In the genomic region with DNA sequence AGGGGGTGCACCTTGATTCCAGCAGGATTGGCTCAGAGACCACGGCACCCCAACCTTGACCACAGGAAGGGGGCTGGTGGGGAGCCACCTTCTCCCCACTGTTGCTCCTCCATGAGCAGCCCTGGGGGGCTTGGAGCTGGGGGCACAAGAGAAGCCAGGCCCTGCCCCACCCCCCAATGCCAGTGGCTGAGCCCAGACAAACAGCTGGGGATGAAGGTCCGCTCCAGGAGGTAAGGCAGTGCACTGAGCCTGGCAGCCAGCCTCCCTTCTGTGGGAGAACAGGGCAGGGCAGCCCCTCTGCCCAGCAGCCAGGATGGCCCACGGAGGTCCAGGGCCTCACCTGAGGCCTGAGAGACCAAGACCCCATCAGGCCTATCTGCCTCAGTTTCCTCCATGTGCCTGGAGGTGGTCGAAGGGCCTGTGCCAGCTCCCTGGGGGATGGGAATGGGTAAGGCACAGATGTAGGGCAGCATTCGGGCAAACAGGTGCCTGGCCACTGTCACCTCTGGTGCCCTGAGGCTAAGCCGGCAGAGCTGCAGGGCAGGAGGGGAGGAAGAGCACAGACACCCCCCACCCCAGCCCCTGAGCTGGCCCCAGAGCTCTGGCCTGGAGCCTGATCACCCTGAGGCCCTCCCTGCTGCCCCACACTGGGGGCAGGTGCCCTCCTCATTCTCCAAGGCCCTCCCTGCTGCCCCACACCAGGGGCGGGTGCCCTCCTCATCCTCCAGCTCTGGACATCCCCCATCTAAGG, we compare ENCODE assay signal across 1 cellular context.
TF ChIP-seq lines count a peak whose summit lies in the region.

No MANE protein-coding gene starts in this region.

TF ChIP-seq in HepG2, 621 proteins besides CTCF, POLR2A, EP300 and RAD21 (continued from another document and continues in another):
- TF ChIP-seq, protein P1, sequence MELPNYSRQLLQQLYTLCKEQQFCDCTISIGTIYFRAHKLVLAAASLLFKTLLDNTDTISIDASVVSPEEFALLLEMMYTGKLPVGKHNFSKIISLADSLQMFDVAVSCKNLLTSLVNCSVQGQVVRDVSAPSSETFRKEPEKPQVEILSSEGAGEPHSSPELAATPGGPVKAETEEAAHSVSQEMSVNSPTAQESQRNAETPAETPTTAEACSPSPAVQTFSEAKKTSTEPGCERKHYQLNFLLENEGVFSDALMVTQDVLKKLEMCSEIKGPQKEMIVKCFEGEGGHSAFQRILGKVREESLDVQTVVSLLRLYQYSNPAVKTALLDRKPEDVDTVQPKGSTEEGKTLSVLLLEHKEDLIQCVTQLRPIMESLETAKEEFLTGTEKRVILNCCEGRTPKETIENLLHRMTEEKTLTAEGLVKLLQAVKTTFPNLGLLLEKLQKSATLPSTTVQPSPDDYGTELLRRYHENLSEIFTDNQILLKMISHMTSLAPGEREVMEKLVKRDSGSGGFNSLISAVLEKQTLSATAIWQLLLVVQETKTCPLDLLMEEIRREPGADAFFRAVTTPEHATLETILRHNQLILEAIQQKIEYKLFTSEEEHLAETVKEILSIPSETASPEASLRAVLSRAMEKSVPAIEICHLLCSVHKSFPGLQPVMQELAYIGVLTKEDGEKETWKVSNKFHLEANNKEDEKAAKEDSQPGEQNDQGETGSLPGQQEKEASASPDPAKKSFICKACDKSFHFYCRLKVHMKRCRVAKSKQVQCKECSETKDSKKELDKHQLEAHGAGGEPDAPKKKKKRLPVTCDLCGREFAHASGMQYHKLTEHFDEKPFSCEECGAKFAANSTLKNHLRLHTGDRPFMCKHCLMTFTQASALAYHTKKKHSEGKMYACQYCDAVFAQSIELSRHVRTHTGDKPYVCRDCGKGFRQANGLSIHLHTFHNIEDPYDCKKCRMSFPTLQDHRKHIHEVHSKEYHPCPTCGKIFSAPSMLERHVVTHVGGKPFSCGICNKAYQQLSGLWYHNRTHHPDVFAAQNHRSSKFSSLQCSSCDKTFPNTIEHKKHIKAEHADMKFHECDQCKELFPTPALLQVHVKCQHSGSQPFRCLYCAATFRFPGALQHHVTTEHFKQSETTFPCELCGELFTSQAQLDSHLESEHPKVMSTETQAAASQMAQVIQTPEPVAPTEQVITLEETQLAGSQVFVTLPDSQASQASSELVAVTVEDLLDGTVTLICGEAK (IDR thresholded peaks at IDR 0.05), result no peak
- TF ChIP-seq, protein P1 (CRISPR knock-in tag; IDR thresholded peaks at IDR 0.05), result 0 out of 2 replicates have a peak, but pooled peaks have one; percentile 31
- no peak for TF ChIP-seq ZNF761 (CRISPR knock-in tag; conservative IDR thresholded peaks at IDR 0.05)
- TF ChIP-seq, protein P2, sequence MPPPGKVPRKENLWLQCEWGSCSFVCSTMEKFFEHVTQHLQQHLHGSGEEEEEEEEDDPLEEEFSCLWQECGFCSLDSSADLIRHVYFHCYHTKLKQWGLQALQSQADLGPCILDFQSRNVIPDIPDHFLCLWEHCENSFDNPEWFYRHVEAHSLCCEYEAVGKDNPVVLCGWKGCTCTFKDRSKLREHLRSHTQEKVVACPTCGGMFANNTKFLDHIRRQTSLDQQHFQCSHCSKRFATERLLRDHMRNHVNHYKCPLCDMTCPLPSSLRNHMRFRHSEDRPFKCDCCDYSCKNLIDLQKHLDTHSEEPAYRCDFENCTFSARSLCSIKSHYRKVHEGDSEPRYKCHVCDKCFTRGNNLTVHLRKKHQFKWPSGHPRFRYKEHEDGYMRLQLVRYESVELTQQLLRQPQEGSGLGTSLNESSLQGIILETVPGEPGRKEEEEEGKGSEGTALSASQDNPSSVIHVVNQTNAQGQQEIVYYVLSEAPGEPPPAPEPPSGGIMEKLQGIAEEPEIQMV (CRISPR knock-in tag; IDR thresholded peaks at IDR 0.05; ENCODE audit: low read depth), result 0 out of 2 replicates have a peak, but pooled peaks have one; percentile 54
- TF ChIP-seq, protein P3, sequence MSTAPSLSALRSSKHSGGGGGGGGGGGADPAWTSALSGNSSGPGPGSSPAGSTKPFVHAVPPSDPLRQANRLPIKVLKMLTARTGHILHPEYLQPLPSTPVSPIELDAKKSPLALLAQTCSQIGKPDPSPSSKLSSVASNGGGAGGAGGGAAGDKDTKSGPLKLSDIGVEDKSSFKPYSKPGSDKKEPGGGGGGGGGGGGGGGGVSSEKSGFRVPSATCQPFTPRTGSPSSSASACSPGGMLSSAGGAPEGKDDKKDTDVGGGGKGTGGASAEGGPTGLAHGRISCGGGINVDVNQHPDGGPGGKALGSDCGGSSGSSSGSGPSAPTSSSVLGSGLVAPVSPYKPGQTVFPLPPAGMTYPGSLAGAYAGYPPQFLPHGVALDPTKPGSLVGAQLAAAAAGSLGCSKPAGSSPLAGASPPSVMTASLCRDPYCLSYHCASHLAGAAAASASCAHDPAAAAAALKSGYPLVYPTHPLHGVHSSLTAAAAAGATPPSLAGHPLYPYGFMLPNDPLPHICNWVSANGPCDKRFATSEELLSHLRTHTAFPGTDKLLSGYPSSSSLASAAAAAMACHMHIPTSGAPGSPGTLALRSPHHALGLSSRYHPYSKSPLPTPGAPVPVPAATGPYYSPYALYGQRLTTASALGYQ (CRISPR knock-in tag; IDR thresholded peaks at IDR 0.05), result no peak
- TF ChIP-seq, protein P4, sequence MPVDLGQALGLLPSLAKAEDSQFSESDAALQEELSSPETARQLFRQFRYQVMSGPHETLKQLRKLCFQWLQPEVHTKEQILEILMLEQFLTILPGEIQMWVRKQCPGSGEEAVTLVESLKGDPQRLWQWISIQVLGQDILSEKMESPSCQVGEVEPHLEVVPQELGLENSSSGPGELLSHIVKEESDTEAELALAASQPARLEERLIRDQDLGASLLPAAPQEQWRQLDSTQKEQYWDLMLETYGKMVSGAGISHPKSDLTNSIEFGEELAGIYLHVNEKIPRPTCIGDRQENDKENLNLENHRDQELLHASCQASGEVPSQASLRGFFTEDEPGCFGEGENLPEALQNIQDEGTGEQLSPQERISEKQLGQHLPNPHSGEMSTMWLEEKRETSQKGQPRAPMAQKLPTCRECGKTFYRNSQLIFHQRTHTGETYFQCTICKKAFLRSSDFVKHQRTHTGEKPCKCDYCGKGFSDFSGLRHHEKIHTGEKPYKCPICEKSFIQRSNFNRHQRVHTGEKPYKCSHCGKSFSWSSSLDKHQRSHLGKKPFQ (CRISPR knock-in tag; IDR thresholded peaks at IDR 0.05; ENCODE audit: insufficient replicate concordance), result peak; percentile 1
- TF ChIP-seq, protein P5, sequence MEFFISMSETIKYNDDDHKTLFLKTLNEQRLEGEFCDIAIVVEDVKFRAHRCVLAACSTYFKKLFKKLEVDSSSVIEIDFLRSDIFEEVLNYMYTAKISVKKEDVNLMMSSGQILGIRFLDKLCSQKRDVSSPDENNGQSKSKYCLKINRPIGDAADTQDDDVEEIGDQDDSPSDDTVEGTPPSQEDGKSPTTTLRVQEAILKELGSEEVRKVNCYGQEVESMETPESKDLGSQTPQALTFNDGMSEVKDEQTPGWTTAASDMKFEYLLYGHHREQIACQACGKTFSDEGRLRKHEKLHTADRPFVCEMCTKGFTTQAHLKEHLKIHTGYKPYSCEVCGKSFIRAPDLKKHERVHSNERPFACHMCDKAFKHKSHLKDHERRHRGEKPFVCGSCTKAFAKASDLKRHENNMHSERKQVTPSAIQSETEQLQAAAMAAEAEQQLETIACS (CRISPR knock-in tag; IDR thresholded peaks at IDR 0.05), result no peak
- TF ChIP-seq, protein P6, sequence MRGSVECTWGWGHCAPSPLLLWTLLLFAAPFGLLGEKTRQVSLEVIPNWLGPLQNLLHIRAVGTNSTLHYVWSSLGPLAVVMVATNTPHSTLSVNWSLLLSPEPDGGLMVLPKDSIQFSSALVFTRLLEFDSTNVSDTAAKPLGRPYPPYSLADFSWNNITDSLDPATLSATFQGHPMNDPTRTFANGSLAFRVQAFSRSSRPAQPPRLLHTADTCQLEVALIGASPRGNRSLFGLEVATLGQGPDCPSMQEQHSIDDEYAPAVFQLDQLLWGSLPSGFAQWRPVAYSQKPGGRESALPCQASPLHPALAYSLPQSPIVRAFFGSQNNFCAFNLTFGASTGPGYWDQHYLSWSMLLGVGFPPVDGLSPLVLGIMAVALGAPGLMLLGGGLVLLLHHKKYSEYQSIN (CRISPR knock-in tag; IDR thresholded peaks at IDR 0.05; ENCODE audit: borderline replicate concordance), result no peak
- TF ChIP-seq PCBP1 (IDR thresholded peaks at IDR 0.05; ENCODE audit: borderline replicate concordance, low read depth, low read length), result 0 out of 2 replicates have a peak, but pooled peaks have one; percentile 53
- TF ChIP-seq, protein P7, sequence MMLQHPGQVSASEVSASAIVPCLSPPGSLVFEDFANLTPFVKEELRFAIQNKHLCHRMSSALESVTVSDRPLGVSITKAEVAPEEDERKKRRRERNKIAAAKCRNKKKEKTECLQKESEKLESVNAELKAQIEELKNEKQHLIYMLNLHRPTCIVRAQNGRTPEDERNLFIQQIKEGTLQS (CRISPR knock-in tag; IDR thresholded peaks at IDR 0.05), result no peak
- no peak for TF ChIP-seq ISL2 (CRISPR knock-in tag; IDR thresholded peaks at IDR 0.05)
- peak; percentile 70; the same call in 1 of the 2 replicates for TF ChIP-seq CAMTA2 (CRISPR knock-in tag; IDR thresholded peaks at IDR 0.05; ENCODE audit: borderline replicate concordance)
- no peak for TF ChIP-seq ZBTB7A (CRISPR knock-in tag; IDR thresholded peaks at IDR 0.05)
- no peak for TF ChIP-seq ELF3 (CRISPR knock-in tag; IDR thresholded peaks at IDR 0.05)
- TF ChIP-seq NAIF1 (CRISPR knock-in tag; IDR thresholded peaks at IDR 0.05; ENCODE audit: borderline replicate concordance), result no peak
- no peak for TF ChIP-seq CC2D1A (CRISPR knock-in tag; IDR thresholded peaks at IDR 0.05)
- TF ChIP-seq, protein P8, sequence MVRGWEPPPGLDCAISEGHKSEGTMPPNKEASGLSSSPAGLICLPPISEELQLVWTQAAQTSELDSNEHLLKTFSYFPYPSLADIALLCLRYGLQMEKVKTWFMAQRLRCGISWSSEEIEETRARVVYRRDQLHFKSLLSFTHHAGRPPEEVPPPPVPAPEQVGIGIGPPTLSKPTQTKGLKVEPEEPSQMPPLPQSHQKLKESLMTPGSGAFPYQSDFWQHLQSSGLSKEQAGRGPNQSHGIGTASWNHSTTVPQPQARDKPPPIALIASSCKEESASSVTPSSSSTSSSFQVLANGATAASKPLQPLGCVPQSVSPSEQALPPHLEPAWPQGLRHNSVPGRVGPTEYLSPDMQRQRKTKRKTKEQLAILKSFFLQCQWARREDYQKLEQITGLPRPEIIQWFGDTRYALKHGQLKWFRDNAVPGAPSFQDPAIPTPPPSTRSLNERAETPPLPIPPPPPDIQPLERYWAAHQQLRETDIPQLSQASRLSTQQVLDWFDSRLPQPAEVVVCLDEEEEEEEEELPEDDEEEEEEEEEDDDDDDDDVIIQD (CRISPR knock-in tag; IDR thresholded peaks at IDR 0.05; ENCODE audit: low read depth), result no peak
- TF ChIP-seq ZNF556 (CRISPR knock-in tag; IDR thresholded peaks at IDR 0.05; ENCODE audit: borderline replicate concordance), result no peak; the same call in 1 of the 2 replicates
- no peak for TF ChIP-seq KDM6A (CRISPR knock-in tag; IDR thresholded peaks at IDR 0.05; ENCODE audit: low read depth)
- TF ChIP-seq POGZ (CRISPR knock-in tag; IDR thresholded peaks at IDR 0.05), result peak; percentile 22; the same call in 1 of the 2 replicates
- TF ChIP-seq ADNP (CRISPR knock-in tag; IDR thresholded peaks at IDR 0.05), result no peak
- no peak; the same call in 1 of the 2 replicates for TF ChIP-seq ZNF782 (CRISPR knock-in tag; IDR thresholded peaks at IDR 0.05; ENCODE audit: borderline replicate concordance)
- 0 out of 2 replicates have a peak, but pooled peaks have one; percentile 46 for TF ChIP-seq PAX8 (CRISPR knock-in tag; IDR thresholded peaks at IDR 0.05; ENCODE audit: borderline replicate concordance)
- TF ChIP-seq ZNF672 (CRISPR knock-in tag; IDR thresholded peaks at IDR 0.05), result no peak
- TF ChIP-seq ARNT2 (CRISPR knock-in tag; IDR thresholded peaks at IDR 0.05; ENCODE audit: low read depth), result 0 out of 2 replicates have a peak, but pooled peaks have one; percentile 41
- TF ChIP-seq, protein P9, sequence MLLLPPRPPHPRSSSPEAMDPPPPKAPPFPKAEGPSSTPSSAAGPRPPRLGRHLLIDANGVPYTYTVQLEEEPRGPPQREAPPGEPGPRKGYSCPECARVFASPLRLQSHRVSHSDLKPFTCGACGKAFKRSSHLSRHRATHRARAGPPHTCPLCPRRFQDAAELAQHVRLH (CRISPR knock-in tag; IDR thresholded peaks at IDR 0.05; ENCODE audit: borderline replicate concordance, low read depth), result no peak
- no peak for TF ChIP-seq ZNF780A (CRISPR knock-in tag; IDR thresholded peaks at IDR 0.05)
- TF ChIP-seq SP4 (CRISPR knock-in tag; IDR thresholded peaks at IDR 0.05), result no peak
- no peak for TF ChIP-seq ZNF468 (CRISPR knock-in tag; IDR thresholded peaks at IDR 0.05)
